32 cellular contexts compared by ENCODE assay signal in genomic region chr10:86674912-86675311, GRCh38. TPM values are rescaled to one million over a fixed set of nuclear protein-coding genes. Genes with fewer than 3 reads are reported as not detected.
A peak's percentile ranks its signal among the peaks of the same experiment; 100 is the strongest.
DNase-seq lines count a peak whose midpoint lies in the region; ATAC-seq, FAIRE-seq and TF ChIP-seq lines count a peak whose summit lies in the region.
"Had no signal": no experiment of that assay in that cellular context is flagged by ENCODE, and none has a peak within 500 bp of the region (broad histone marks: within the 10 kb centered on the region; RNA-seq: fewer than 3 reads in every experiment).

No MANE protein-coding gene starts in this region.

- POLR2A ChIA-PET in HEK293 (lab: Yijun Ruan, JAX): no interaction called here
- POLR2A ChIA-PET in activated CD4-positive, alpha-beta memory T cell treated with anti-CD3 and anti-CD28 coated beads for 36 hours (lab: Charles Lee): no interaction called here

- intact Hi-C loops in activated CD4-positive, alpha-beta memory T cell treated with anti-CD3 and anti-CD28 coated beads for 36 hours (cut with micrococcal nuclease): no loop called here

- H3K4ac ChIP-seq in mesenchymal stem cell (ENCODE audit: low read depth in 1 of 2, low read length in 2 of 2): no peak overlapping the region

- no peak overlapping the region for H2BK5ac ChIP-seq in mesenchymal stem cell (ENCODE audit: low read depth, low read length, poor library complexity, severe bottlenecking)

- H2BK12ac ChIP-seq in mesenchymal stem cell (ENCODE audit: low read length in 2 of 2): no peak overlapping the region

- H3K36me3 ChIP-seq in HEK293 (ENCODE audit: control insufficient read depth in 2 of 2, insufficient read depth in 1 of 2, low read length in 2 of 2) (no peaks in the 10 kb centered on the region), mesenchymal stem cell (ENCODE audit: control insufficient read depth in 1 of 2, insufficient read depth in 2 of 2, low read depth in 1 of 2, low read length in 2 of 2) (no peaks in the 10 kb centered on the region)
- H3K36me3 ChIP-seq: BE2C, esophagus squamous epithelium, lower lobe of right lung, tibial nerve had no signal

- no peaks in the 10 kb centered on the region for H3K27me3 Mint-ChIP-seq in chondrocyte (ENCODE audit: low read depth)
- H3K27me3 Mint-ChIP-seq in activated CD4-positive, alpha-beta memory T cell treated with anti-CD3 and anti-CD28 coated beads for 36 hours: no peaks in the 10 kb centered on the region

- no peak for DNase-seq in chondrocyte (ENCODE audit: low spot score)
- no peak for DNase-seq in mesenchymal stem cell
- DNase-seq in stimulated activated effector memory CD8-positive, alpha-beta T cell treated with anti-CD3 and anti-CD28 coated beads, Interleukin-12 subunit alpha, Interleukin-12 subunit beta, amount 100 ng/mL, for 72 hours (ENCODE audit: low spot score in 2 of 2): no peak
- no peak for DNase-seq in NCI-H2107 (lab: John Stamatoyannopoulos, UW)
- no peak for DNase-seq in stimulated activated CD4-positive, alpha-beta T cell treated with anti-CD3 and anti-CD28 coated beads, Interleukin-1b, Interleukin-23, amount 100 ng/mL, for 48 hours
- no peak for DNase-seq in activated CD4-positive, alpha-beta memory T cell treated with anti-CD3 and anti-CD28 coated beads for 36 hours
- DNase-seq in GM12892 (ENCODE audit: insufficient read length): no peak
- DNase-seq: activated CD4-positive, CD25-positive, alpha-beta regulatory T cell; activated naive CD4-positive, alpha-beta T cell treated with anti-CD3 and anti-CD28 coated beads, Interleukin-2, amount 10 ng/mL, durations not matched to agents 7 days and 5 days; BE2C; Caco-2; cortex of kidney; DMS79 treated with DMSO at 0.1 percent for 48 hours; endodermal cell; esophagus squamous epithelium; HCEC 1CT; lower lobe of right lung; NCI-H1105; NCI-H187 treated with DMSO at 0.1 percent for 48 hours; NCI-H524 treated with DMSO at 0.1 percent for 48 hours; stimulated activated naive CD8-positive, alpha-beta T cell treated with anti-CD3 and anti-CD28 coated beads, Interleukin-15, Interleukin-2, amounts not matched to agents 100 U/mL and 50 U/mL, for 24 hours; T-cell had no signal

- H2AFZ ChIP-seq in mesenchymal stem cell (ENCODE audit: low read depth, low read length): no peak overlapping the region
- H2AFZ ChIP-seq: parathyroid adenoma had no signal

- H3K27ac Mint-ChIP-seq in chondrocyte (ENCODE audit: unreplicated experiment): peak overlapping the region; percentile 27
- H3K27ac Mint-ChIP-seq in stimulated activated effector memory CD8-positive, alpha-beta T cell treated with anti-CD3 and anti-CD28 coated beads, Interleukin-12 subunit alpha, Interleukin-12 subunit beta, amount 100 ng/mL, for 72 hours: no peak overlapping the region
- H3K27ac Mint-ChIP-seq in activated CD4-positive, alpha-beta memory T cell treated with anti-CD3 and anti-CD28 coated beads for 36 hours: no peak overlapping the region
- H3K27ac Mint-ChIP-seq: activated naive CD4-positive, alpha-beta T cell treated with anti-CD3 and anti-CD28 coated beads, Interleukin-2, amount 10 ng/mL, durations not matched to agents 7 days and 5 days; endodermal cell; T-cell had no signal

- ATAC-seq in stimulated activated effector memory CD8-positive, alpha-beta T cell treated with anti-CD3 and anti-CD28 coated beads, Interleukin-12 subunit alpha, Interleukin-12 subunit beta, amount 100 ng/mL, for 72 hours: peak; percentile 5
- ATAC-seq: lower lobe of right lung; Panc1; stimulated activated naive CD8-positive, alpha-beta T cell treated with anti-CD3 and anti-CD28 coated beads, Interleukin-15, Interleukin-2, amounts not matched to agents 100 U/mL and 50 U/mL, for 24 hours; T-cell had no signal

- H3K4me1 Mint-ChIP-seq in chondrocyte (ENCODE audit: low read depth): peaks cover 65% of the 10 kb centered on the region
- H3K4me1 Mint-ChIP-seq in stimulated activated effector memory CD8-positive, alpha-beta T cell treated with anti-CD3 and anti-CD28 coated beads, Interleukin-12 subunit alpha, Interleukin-12 subunit beta, amount 100 ng/mL, for 72 hours: no peaks in the 10 kb centered on the region
- H3K4me1 Mint-ChIP-seq in activated CD4-positive, alpha-beta memory T cell treated with anti-CD3 and anti-CD28 coated beads for 36 hours (ENCODE audit: low read depth): no peaks in the 10 kb centered on the region
- H3K4me1 Mint-ChIP-seq: activated naive CD4-positive, alpha-beta T cell treated with anti-CD3 and anti-CD28 coated beads, Interleukin-2, amount 10 ng/mL, durations not matched to agents 7 days and 5 days; T-cell had no signal

- WGBS in mesenchymal stem cell: 95% methylated on average over 3 of the region's 3 CpGs

- H3K9me3 ChIP-seq in HEK293 (ENCODE audit: control insufficient read depth, insufficient read depth, low read depth, low read length): no peaks in the 10 kb centered on the region
- H3K9me3 ChIP-seq in mesenchymal stem cell (ENCODE audit: control insufficient read depth, low read length): no peaks in the 10 kb centered on the region
- H3K9me3 ChIP-seq: BE2C, Caco-2, esophagus squamous epithelium, lower lobe of right lung, tibial nerve had no signal

- peaks cover 4 to 23% of the 10 kb centered on the region in 2 experiments for H3K27me3 ChIP-seq in mesenchymal stem cell (ENCODE audit: control insufficient read depth in 1 of 2, insufficient read depth in 1 of 2, low read length in 2 of 2)
- H3K27me3 ChIP-seq: BE2C, tibial nerve had no signal

- H3K27ac ChIP-seq in HEK293 (ENCODE audit: extremely low read depth, low read depth, low read length) (no peak overlapping the region), mesenchymal stem cell (ENCODE audit: low read length, poor library complexity, severe bottlenecking) (no peak overlapping the region)
- H3K27ac ChIP-seq: lower lobe of right lung, parathyroid adenoma had no signal

- no peak overlapping the region for H3K4me2 ChIP-seq in mesenchymal stem cell (ENCODE audit: low read length, poor library complexity, severe bottlenecking)

- no peaks in the 10 kb centered on the region for H3K9me3 Mint-ChIP-seq in chondrocyte (ENCODE audit: low read depth)
- H3K9me3 Mint-ChIP-seq in stimulated activated effector memory CD8-positive, alpha-beta T cell treated with anti-CD3 and anti-CD28 coated beads, Interleukin-12 subunit alpha, Interleukin-12 subunit beta, amount 100 ng/mL, for 72 hours: no peaks in the 10 kb centered on the region
- H3K9me3 Mint-ChIP-seq in activated CD4-positive, alpha-beta memory T cell treated with anti-CD3 and anti-CD28 coated beads for 36 hours: no peaks in the 10 kb centered on the region
- H3K9me3 Mint-ChIP-seq: activated naive CD4-positive, alpha-beta T cell treated with anti-CD3 and anti-CD28 coated beads, Interleukin-2, amount 10 ng/mL, durations not matched to agents 7 days and 5 days; endodermal cell; T-cell had no signal

- CTCF ChIA-PET in HEK293 (lab: Yijun Ruan, JAX): interaction anchor here (0.9 kb wide), 1 partner anchor 14 kb away, joined by 3 read pairs; no protein-coding TSS in a partner anchor
- CTCF ChIA-PET in activated CD4-positive, alpha-beta memory T cell treated with anti-CD3 and anti-CD28 coated beads for 36 hours (lab: Charles Lee): interaction anchor here (1.4 kb wide), 1 partner anchor 14 kb away, joined by 3 read pairs; no protein-coding TSS in a partner anchor

- no peak overlapping the region for H3K23ac ChIP-seq in mesenchymal stem cell (ENCODE audit: low read length in 2 of 2)

- H2AK5ac ChIP-seq in mesenchymal stem cell (ENCODE audit: low read length, severe bottlenecking): no peak overlapping the region

- H3K36me3 Mint-ChIP-seq in chondrocyte (ENCODE audit: low read depth): peaks cover 2% of the 10 kb centered on the region
- no peaks in the 10 kb centered on the region for H3K36me3 Mint-ChIP-seq in stimulated activated effector memory CD8-positive, alpha-beta T cell treated with anti-CD3 and anti-CD28 coated beads, Interleukin-12 subunit alpha, Interleukin-12 subunit beta, amount 100 ng/mL, for 72 hours
- H3K36me3 Mint-ChIP-seq in activated CD4-positive, alpha-beta memory T cell treated with anti-CD3 and anti-CD28 coated beads for 36 hours: no peaks in the 10 kb centered on the region
- H3K36me3 Mint-ChIP-seq: activated naive CD4-positive, alpha-beta T cell treated with anti-CD3 and anti-CD28 coated beads, Interleukin-2, amount 10 ng/mL, durations not matched to agents 7 days and 5 days; T-cell had no signal

- no peaks in the 10 kb centered on the region for H3K4me1 ChIP-seq in HEK293 (ENCODE audit: control insufficient read depth, insufficient read depth, low read length)
- H3K4me1 ChIP-seq in mesenchymal stem cell (ENCODE audit: control insufficient read depth, insufficient read depth, low read depth, low read length): peaks cover 28% of the 10 kb centered on the region
- H3K4me1 ChIP-seq: lower lobe of right lung, parathyroid adenoma had no signal

- no peak overlapping the region for H3K18ac ChIP-seq in mesenchymal stem cell (ENCODE audit: low read depth in 1 of 2, low read length in 2 of 2)

- H3K4me3 ChIP-seq in HEK293 (ENCODE audit: low read depth, low read length) (no peak overlapping the region), mesenchymal stem cell (ENCODE audit: insufficient read depth in 1 of 2, low read depth in 1 of 2, low read length in 2 of 2) (no peak overlapping the region)
- H3K4me3 ChIP-seq: esophagus squamous epithelium, lower lobe of right lung, tibial nerve had no signal

- H3K9ac ChIP-seq in mesenchymal stem cell (ENCODE audit: low read length): no peak overlapping the region
- H3K9ac ChIP-seq: parathyroid adenoma had no signal

- H3K14ac ChIP-seq in mesenchymal stem cell (ENCODE audit: low read length in 2 of 2): peak overlapping the region in 1 of 2 experiments; percentile 57

- peak overlapping the region; percentile 16 for H4K91ac ChIP-seq in mesenchymal stem cell (ENCODE audit: low read length)

- H3K4me3 Mint-ChIP-seq in chondrocyte (ENCODE audit: unreplicated experiment): no peak overlapping the region
- no peak overlapping the region for H3K4me3 Mint-ChIP-seq in stimulated activated effector memory CD8-positive, alpha-beta T cell treated with anti-CD3 and anti-CD28 coated beads, Interleukin-12 subunit alpha, Interleukin-12 subunit beta, amount 100 ng/mL, for 72 hours
- no peak overlapping the region for H3K4me3 Mint-ChIP-seq in activated CD4-positive, alpha-beta memory T cell treated with anti-CD3 and anti-CD28 coated beads for 36 hours
- H3K4me3 Mint-ChIP-seq: activated naive CD4-positive, alpha-beta T cell treated with anti-CD3 and anti-CD28 coated beads, Interleukin-2, amount 10 ng/mL, durations not matched to agents 7 days and 5 days; endodermal cell; T-cell had no signal

- no peak for TF ChIP-seq POLR2A in GM12892 (IDR thresholded peaks at IDR 0.05; ENCODE audit: low read depth, low read length)

- TF ChIP-seq CTCF in HEK293 (tag by site-specific recombination; IDR thresholded peaks at IDR 0.05) (no peak), chondrocyte (IDR thresholded peaks at IDR 0.05) (no peak)

- no peak for FAIRE-seq in GM12892 (lab: Jason Lieb, UNC)
- FAIRE-seq: GM19239, islet of Langerhans had no signal

- no peak overlapping the region for H4K8ac ChIP-seq in mesenchymal stem cell (ENCODE audit: low read length)

- no peak overlapping the region for H2BK15ac ChIP-seq in mesenchymal stem cell (ENCODE audit: low read depth, poor library complexity, severe bottlenecking)

- no peaks in the 10 kb centered on the region for H3K79me1 ChIP-seq in mesenchymal stem cell (replicated peaks; ENCODE audit: low read length, poor library complexity, severe bottlenecking)

- H2BK120ac ChIP-seq in mesenchymal stem cell (ENCODE audit: low read depth, low read length): no peak overlapping the region

RNA-seq across cellular contexts. Expression of gene LDB3, which starts 6.6 kb away (rescaled TPM):
- 4.0 to 22.7 TPM (median 21.5 TPM) in 3 replicates for total RNA-seq in chondrocyte
- 0.03 TPM for polyA plus RNA-seq in mesenchymal stem cell (2013, experiment 1 of 2)
- 0.03 TPM for polyA plus RNA-seq in mesenchymal stem cell (2013, experiment 2 of 2)
- total RNA-seq in activated CD4-positive, alpha-beta memory T cell treated with anti-CD3 and anti-CD28 coated beads for 36 hours: under 1 TPM; 0.12 to 0.43 TPM
- 0.38 TPM for polyA plus RNA-seq in GM12892 (2012; ENCODE audit: missing spikeins)
- total RNA-seq: HT-29, mononuclear cell had no signal

RNA-seq across cellular contexts. Expression of gene OPN4, which starts 20.6 kb away (rescaled TPM):
- not detected in 3 replicates for total RNA-seq in chondrocyte
- not detected for polyA plus RNA-seq in mesenchymal stem cell (2013, experiment 1 of 2)
- not detected for polyA plus RNA-seq in mesenchymal stem cell (2013, experiment 2 of 2)
- total RNA-seq in activated CD4-positive, alpha-beta memory T cell treated with anti-CD3 and anti-CD28 coated beads for 36 hours: not detected
- not detected for polyA plus RNA-seq in GM12892 (2012; ENCODE audit: missing spikeins)
- total RNA-seq: Caco-2, endodermal cell, esophagus squamous epithelium, HT-29, lower lobe of right lung, MCF 10A, mononuclear cell, T-cell had no signal
- polyA plus RNA-seq: neural cell had no signal
